Comparison of ENCODE assay signal across 28 cellular contexts in the genomic region with DNA sequence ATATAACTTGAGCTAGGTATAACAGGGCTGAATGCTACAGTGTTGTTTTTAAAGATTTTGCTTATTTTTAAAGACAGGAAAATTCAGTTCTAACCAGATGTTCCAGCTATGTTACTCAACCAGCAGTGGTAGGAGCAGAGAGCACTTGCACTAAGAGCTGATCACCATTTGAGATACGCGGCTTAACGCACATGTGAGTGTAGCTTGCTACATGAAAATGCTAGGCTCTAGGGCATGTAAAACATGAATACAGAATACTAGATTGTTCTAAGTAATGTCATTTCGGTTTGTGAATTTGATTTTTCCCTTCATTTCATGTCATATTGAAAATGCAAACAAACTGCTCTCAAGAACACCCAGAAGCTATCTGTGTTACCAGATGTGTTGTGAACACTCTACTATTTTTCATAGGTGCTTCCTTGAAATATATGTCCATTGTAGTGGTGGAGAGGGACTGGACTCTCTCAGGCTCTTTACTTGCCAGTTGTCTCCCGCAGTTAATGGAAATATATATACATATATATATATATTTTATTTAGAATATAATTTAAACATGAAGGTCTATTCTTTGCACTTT. TPM values are rescaled to one million over a fixed set of nuclear protein-coding genes. Genes with fewer than 3 reads are reported as not detected.
"Had no signal": no experiment of that assay in that cellular context is flagged by ENCODE, and none has a peak within 500 bp of the region (broad histone marks: within the 10 kb centered on the region; RNA-seq: fewer than 3 reads in every experiment).

No MANE protein-coding gene starts in this region.

- DNase-seq: activated CD4-positive, alpha-beta memory T cell treated with anti-CD3 and anti-CD28 coated beads, Interleukin-2, amount 10 ng/mL, durations not matched to agents 7 days and 5 days; activated CD4-positive, alpha-beta T cell treated with anti-CD3 and anti-CD28 coated beads for 1 hour; activated CD4-positive, alpha-beta T cell treated with anti-CD3 and anti-CD28 coated beads for 48 hours; activated CD4-positive, CD25-positive, alpha-beta regulatory T cell; activated CD8-positive, alpha-beta memory T cell treated with anti-CD3 and anti-CD28 coated beads for 24 hours; activated CD8-positive, alpha-beta memory T cell treated with anti-CD3 and anti-CD28 coated beads, Interleukin-2, amount 10 ng/mL, durations not matched to agents 7 days and 5 days; activated CD8-positive, alpha-beta memory T cell treated with anti-CD3 and anti-CD28 coated beads, Interleukin-2, amount 50 U/mL, for 48 hours; activated effector memory CD4-positive, alpha-beta T cell treated with anti-CD3 and anti-CD28 coated beads, Interleukin-2, amount 50 U/mL, for 16 hours; activated naive CD4-positive, alpha-beta T cell; activated naive CD4-positive, alpha-beta T cell treated with anti-CD3 and anti-CD28 coated beads, Interleukin-2, amount 50 U/mL, for 16 hours; activated naive CD8-positive, alpha-beta T cell treated with anti-CD3 and anti-CD28 coated beads for 36 hours; activated T-cell treated with anti-CD3 and anti-CD28 coated beads, Interleukin-2, amount 50 U/mL, for 72 hours; amniotic stem cell; aorta; MM.1S; NCI-H1092; NCI-H1436 treated with DMSO at 0.1 percent for 48 hours; NCI-H1694 treated with DMSO at 0.1 percent for 48 hours; NCI-H2029; NCI-H345; NCI-H524 treated with DMSO at 0.1 percent for 48 hours; SHP77 treated with DMSO at 0.1 percent for 48 hours; T1000; WERI-Rb-1 had no signal

- H3K36me3 ChIP-seq: WERI-Rb-1 had no signal

- H3K27me3 ChIP-seq: cardiac muscle cell had no signal

- H3K4me3 ChIP-seq: cardiac muscle cell had no signal

- ATAC-seq: activated CD8-positive, alpha-beta memory T cell treated with anti-CD3 and anti-CD28 coated beads, Interleukin-2, amount 10 ng/mL, durations not matched to agents 7 days and 5 days; activated T-cell treated with anti-CD3 and anti-CD28 coated beads, Interleukin-2, amount 50 U/mL, for 72 hours; activated T-helper 17 cell treated with anti-CD3 and anti-CD28 coated beads, Interleukin-2, amount 50 U/mL, for 72 hours; Panc1 had no signal

- H3K27ac ChIP-seq: cardiac muscle cell, WERI-Rb-1 had no signal

RNA-seq across cellular contexts. Expression of a gene that starts 10.8 kb away (rescaled TPM):
- total RNA-seq: NCI-H460 had no signal
